1 cellular context compared by ENCODE assay signal in the genomic region with DNA sequence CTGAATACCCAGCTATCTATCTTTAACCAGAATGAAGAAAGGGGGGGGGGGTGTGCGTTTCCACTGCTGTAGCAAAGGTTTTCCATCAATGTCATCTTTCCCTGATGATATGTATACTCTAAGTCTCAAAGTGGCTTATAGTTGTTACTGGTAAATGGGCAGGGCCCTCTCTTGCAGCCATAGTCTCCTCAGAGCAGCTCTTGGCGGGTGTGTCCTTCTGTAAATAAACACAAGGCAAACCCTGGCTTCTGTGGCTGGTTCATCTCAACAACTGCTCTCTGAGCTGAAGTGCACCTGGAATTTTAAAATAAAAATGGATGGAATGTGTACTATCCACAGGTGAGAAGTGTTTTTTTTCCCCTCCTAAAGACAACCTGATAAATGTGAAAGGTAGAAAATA.
TF ChIP-seq lines count a peak whose summit lies in the region.

No MANE protein-coding gene starts in this region.

TF ChIP-seq in SK-N-SH, 30 proteins besides CTCF, POLR2A, EP300 and RAD21 (continued from another document):
- no peak for TF ChIP-seq EZH2phosphoT487 (IDR thresholded peaks at IDR 0.05; ENCODE audit: borderline replicate concordance, low read depth)
- TF ChIP-seq NRF1 (IDR thresholded peaks at IDR 0.05; ENCODE audit: low read depth, low read length): no peak
- no peak for TF ChIP-seq FOXJ3 (CRISPR knock-in tag; IDR thresholded peaks at IDR 0.05)
- no peak for TF ChIP-seq NFIC (IDR thresholded peaks at IDR 0.05; ENCODE audit: borderline replicate concordance)
